8 cellular contexts compared by ENCODE assay signal in genomic region chr15:62391565-62392262, GRCh38. TPM values are rescaled to one million over a fixed set of nuclear protein-coding genes. Genes with fewer than 3 reads are reported as not detected.
DNase-seq lines count a peak whose midpoint lies in the region; ATAC-seq and TF ChIP-seq lines count a peak whose summit lies in the region.

No MANE protein-coding gene starts in this region.

- no peaks in the 10 kb centered on the region for H3K36me3 Mint-ChIP-seq in CD4-positive, alpha-beta T cell (ENCODE audit: low read depth)
- no peaks in the 10 kb centered on the region for H3K36me3 Mint-ChIP-seq in WTC11
- H3K36me3 Mint-ChIP-seq in dendritic cell treated with granulocyte-macrophage colony-stimulating factor and Interleukin-4, amounts not matched to agents 40 ng/mL and 50 ng/mL, for 4 days (ENCODE audit: low read depth) = peaks cover 11% of the 10 kb centered on the region

- H3K9ac ChIP-seq in HUES64 (ENCODE audit: low read depth, low read length) = peak overlapping the region; percentile 87

- H3K4me1 Mint-ChIP-seq in CD4-positive, alpha-beta T cell (ENCODE audit: low read depth) = peaks cover 16% of the 10 kb centered on the region
- H3K4me1 Mint-ChIP-seq in WTC11 = peaks cover 22% of the 10 kb centered on the region
- peaks cover 26% of the 10 kb centered on the region for H3K4me1 Mint-ChIP-seq in dendritic cell treated with granulocyte-macrophage colony-stimulating factor and Interleukin-4, amounts not matched to agents 40 ng/mL and 50 ng/mL, for 4 days (ENCODE audit: low read depth)

- H3K4me1 ChIP-seq in HUES64 (ENCODE audit: insufficient read depth, low read length) = peaks cover 8% of the 10 kb centered on the region

- peak; percentile 52 for ATAC-seq in CD4-positive, alpha-beta T cell (ENCODE audit: poor library complexity)
- ATAC-seq in WTC11 (peak; percentile 50), left lobe of liver (peak; percentile 74), GM21381 (IDR thresholded peaks at IDR 0.05; ENCODE audit: unreplicated experiment) (no peak), HG03342 (IDR thresholded peaks at IDR 0.05; ENCODE audit: unreplicated experiment) (no peak)

- DNase-seq in CD4-positive, alpha-beta T cell = peak in 3 of 10 experiments; percentile 6 to 37 (median 15)
- DNase-seq in WTC11 (ENCODE audit: low spot score) (peak; percentile 52), left lobe of liver (ENCODE audit: low spot score) (peak; percentile 53)
- DNase-seq in stimulated activated CD4-positive, alpha-beta T cell treated with anti-CD3 and anti-CD28 coated beads, Interleukin-1b, Interleukin-23, amount 100 ng/mL, for 48 hours = peak; percentile 21

- peak overlapping the region; percentile 85 for H3K4me3 ChIP-seq in HUES64 (ENCODE audit: low read length)

- H3K27me3 Mint-ChIP-seq in CD4-positive, alpha-beta T cell = peaks cover 38% of the 10 kb centered on the region
- peaks cover 12% of the 10 kb centered on the region for H3K27me3 Mint-ChIP-seq in WTC11 (ENCODE audit: low read depth)
- peaks cover 36% of the 10 kb centered on the region for H3K27me3 Mint-ChIP-seq in dendritic cell treated with granulocyte-macrophage colony-stimulating factor and Interleukin-4, amounts not matched to agents 40 ng/mL and 50 ng/mL, for 4 days

- peaks cover 29% of the 10 kb centered on the region for H3K27me3 ChIP-seq in CD4-positive, alpha-beta T cell (ENCODE audit: control insufficient read depth, insufficient read depth, low read length)
- peaks cover 20% of the 10 kb centered on the region for H3K27me3 ChIP-seq in HUES64 (ENCODE audit: insufficient read depth, low read length)

- no peaks in the 10 kb centered on the region for H3K9me3 Mint-ChIP-seq in CD4-positive, alpha-beta T cell
- H3K9me3 Mint-ChIP-seq in WTC11 = no peaks in the 10 kb centered on the region
- H3K9me3 Mint-ChIP-seq in dendritic cell treated with granulocyte-macrophage colony-stimulating factor and Interleukin-4, amounts not matched to agents 40 ng/mL and 50 ng/mL, for 4 days = no peaks in the 10 kb centered on the region

- intact Hi-C loops in CD4-positive, alpha-beta T cell (cut with DNase I, micrococcal nuclease) = no loop called here
- intact Hi-C loops in dendritic cell treated with granulocyte-macrophage colony-stimulating factor and Interleukin-4, amounts not matched to agents 40 ng/mL and 50 ng/mL, for 4 days (cut with micrococcal nuclease) = loop anchor here (10.0 kb wide), 1 partner anchor 303 kb away; no protein-coding TSS in a partner anchor

- WGBS in HUES64 = under 1% methylated on average over 74 of the region's 74 CpGs

- TF ChIP-seq CTCF in CD4-positive, alpha-beta T cell (IDR thresholded peaks at IDR 0.05) = no peak
- TF ChIP-seq CTCF in WTC11 (IDR thresholded peaks at IDR 0.05) = no peak

- no peaks in the 10 kb centered on the region for H3K36me3 ChIP-seq in HUES64 (ENCODE audit: insufficient read depth, low read length)

- peak overlapping the region; percentile 98 for H3K4me3 Mint-ChIP-seq in CD4-positive, alpha-beta T cell
- peak overlapping the region; percentile 95 for H3K4me3 Mint-ChIP-seq in WTC11
- peak overlapping the region; percentile 96 for H3K4me3 Mint-ChIP-seq in dendritic cell treated with granulocyte-macrophage colony-stimulating factor and Interleukin-4, amounts not matched to agents 40 ng/mL and 50 ng/mL, for 4 days

- CTCF ChIA-PET in CD4-positive, alpha-beta T cell (lab: Charles Lee) = no interaction called here
- CTCF ChIA-PET in WTC11 (lab: Charles Lee) = interaction anchor here (0.8 to 2.3 kb wide), 11 partner anchors 12 to 351 kb away, joined by 3 to 16 read pairs (median 6); no protein-coding TSS in a partner anchor

- H3K9me3 ChIP-seq in CD4-positive, alpha-beta T cell (ENCODE audit: control insufficient read depth, low read length) = no peaks in the 10 kb centered on the region
- no peaks in the 10 kb centered on the region for H3K9me3 ChIP-seq in HUES64 (ENCODE audit: insufficient read depth, low read depth, low read length)

- H3K27ac Mint-ChIP-seq in CD4-positive, alpha-beta T cell = peak overlapping the region; percentile 46
- H3K27ac Mint-ChIP-seq in WTC11 = no peak overlapping the region
- H3K27ac Mint-ChIP-seq in dendritic cell treated with granulocyte-macrophage colony-stimulating factor and Interleukin-4, amounts not matched to agents 40 ng/mL and 50 ng/mL, for 4 days = peak overlapping the region; percentile 76

- POLR2A ChIA-PET in CD4-positive, alpha-beta T cell (lab: Charles Lee) = interaction anchor here (0.6 kb wide), 1 partner anchor 29 kb away, joined by 3 read pairs; no protein-coding TSS in a partner anchor
- POLR2A ChIA-PET in WTC11 (lab: Charles Lee) = interaction anchor here (0.7 kb wide), 1 partner anchor 115 kb away, joined by 3 read pairs; no protein-coding TSS in a partner anchor

- H3K27ac ChIP-seq in CD4-positive, alpha-beta T cell (ENCODE audit: low read depth, low read length) = no peak overlapping the region
- no peak overlapping the region for H3K27ac ChIP-seq in HUES64 (ENCODE audit: low read depth, low read length)

TF ChIP-seq in WTC11, 78 proteins besides CTCF, POLR2A, EP300 and RAD21 (continues in another document):
- TF ChIP-seq MLX (CRISPR knock-in tag; IDR thresholded peaks at IDR 0.05) (no peak), ZNF219 (CRISPR knock-in tag; IDR thresholded peaks at IDR 0.05; ENCODE audit: borderline replicate concordance) (no peak), USF1 (CRISPR knock-in tag; IDR thresholded peaks at IDR 0.05) (peak; percentile 29; the same call in 1 of the 2 replicates), FOXJ3 (CRISPR knock-in tag; IDR thresholded peaks at IDR 0.05; ENCODE audit: borderline replicate concordance) (no peak), ESRRA (CRISPR knock-in tag; IDR thresholded peaks at IDR 0.05; ENCODE audit: borderline replicate concordance) (peak; percentile 48; the same call in 1 of the 2 replicates), CREB1 (CRISPR knock-in tag; IDR thresholded peaks at IDR 0.05) (no peak), GABPB1 (CRISPR knock-in tag; IDR thresholded peaks at IDR 0.05) (peak; percentile 31; the same call in 1 of the 2 replicates)
- TF ChIP-seq, protein P1, sequence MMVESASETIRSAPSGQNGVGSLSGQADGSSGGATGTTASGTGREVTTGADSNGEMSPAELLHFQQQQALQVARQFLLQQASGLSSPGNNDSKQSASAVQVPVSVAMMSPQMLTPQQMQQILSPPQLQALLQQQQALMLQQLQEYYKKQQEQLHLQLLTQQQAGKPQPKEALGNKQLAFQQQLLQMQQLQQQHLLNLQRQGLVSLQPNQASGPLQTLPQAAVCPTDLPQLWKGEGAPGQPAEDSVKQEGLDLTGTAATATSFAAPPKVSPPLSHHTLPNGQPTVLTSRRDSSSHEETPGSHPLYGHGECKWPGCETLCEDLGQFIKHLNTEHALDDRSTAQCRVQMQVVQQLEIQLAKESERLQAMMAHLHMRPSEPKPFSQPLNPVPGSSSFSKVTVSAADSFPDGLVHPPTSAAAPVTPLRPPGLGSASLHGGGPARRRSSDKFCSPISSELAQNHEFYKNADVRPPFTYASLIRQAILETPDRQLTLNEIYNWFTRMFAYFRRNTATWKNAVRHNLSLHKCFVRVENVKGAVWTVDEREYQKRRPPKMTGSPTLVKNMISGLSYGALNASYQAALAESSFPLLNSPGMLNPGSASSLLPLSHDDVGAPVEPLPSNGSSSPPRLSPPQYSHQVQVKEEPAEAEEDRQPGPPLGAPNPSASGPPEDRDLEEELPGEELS (CRISPR knock-in tag; IDR thresholded peaks at IDR 0.05) = peak; percentile 44; the same call in 1 of the 2 replicates
- TF ChIP-seq, protein P2, sequence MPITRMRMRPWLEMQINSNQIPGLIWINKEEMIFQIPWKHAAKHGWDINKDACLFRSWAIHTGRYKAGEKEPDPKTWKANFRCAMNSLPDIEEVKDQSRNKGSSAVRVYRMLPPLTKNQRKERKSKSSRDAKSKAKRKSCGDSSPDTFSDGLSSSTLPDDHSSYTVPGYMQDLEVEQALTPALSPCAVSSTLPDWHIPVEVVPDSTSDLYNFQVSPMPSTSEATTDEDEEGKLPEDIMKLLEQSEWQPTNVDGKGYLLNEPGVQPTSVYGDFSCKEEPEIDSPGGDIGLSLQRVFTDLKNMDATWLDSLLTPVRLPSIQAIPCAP (CRISPR knock-in tag; IDR thresholded peaks at IDR 0.05) = no peak

RNA-seq across cellular contexts. Expression of gene TLN2, which starts 1.4 kb away (rescaled TPM):
- total RNA-seq in CD4-positive, alpha-beta T cell = under 1 TPM; 0.16 to 0.64 TPM
- 11.0 TPM for polyA plus RNA-seq in HUES64 (2013, experiment 1 of 2)
- polyA plus RNA-seq in HUES64 (2013, experiment 2 of 2) = 12.7 TPM
- total RNA-seq in WTC11 (2021) = 25.0 to 30.5 TPM (median 25.9 TPM) in 3 replicates
- total RNA-seq in left lobe of liver = 4.3 TPM

Comparison
In these comparisons a context has a peak if more than half of its experiments do, and no peak if none do; other contexts are left out.
1. ATAC-seq: peak in CD4-positive, alpha-beta T cell (single experiment), WTC11 (single experiment) and left lobe of liver (single experiment); none in GM21381 (single experiment) and HG03342 (single experiment).
2. Peak in every context shown above with its lines, with median percentiles within 50 percentile points of each other: H3K4me3 Mint-ChIP-seq.